ENCODE assay signal across 8 cellular contexts in the genomic region with DNA sequence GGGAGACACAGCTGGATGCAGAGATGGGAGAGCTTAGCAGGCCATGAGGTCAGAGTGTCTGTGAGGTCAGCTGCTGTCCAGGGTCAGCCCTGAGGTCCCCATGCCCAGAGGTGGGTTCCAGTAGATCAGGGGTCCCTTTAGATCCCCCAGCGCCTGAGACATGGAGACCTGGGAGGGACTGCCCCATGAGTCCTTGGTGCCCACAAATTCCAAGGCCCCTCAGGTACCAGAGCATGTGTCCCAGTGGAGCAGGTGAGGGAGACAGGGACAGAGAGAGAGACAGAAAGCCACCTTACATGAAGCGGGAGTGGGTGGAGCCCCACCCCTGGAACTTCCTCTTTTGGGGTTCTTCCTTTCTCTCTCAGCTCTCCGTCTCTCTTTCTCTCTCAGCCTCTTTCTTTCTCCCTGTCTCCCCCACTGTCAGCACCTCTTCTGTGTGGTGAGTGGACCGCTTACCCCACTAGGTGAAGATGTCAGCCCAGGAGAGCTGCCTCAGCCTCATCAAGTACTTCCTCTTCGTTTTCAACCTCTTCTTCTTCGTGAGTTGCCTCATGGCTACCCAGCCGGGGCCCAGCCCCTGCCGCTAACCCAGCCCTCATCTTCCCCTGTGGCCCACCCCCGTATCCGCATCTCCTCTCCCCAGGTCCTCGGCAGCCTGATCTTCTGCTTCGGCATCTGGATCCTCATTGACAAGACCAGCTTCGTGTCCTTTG. TPM values are rescaled to one million over a fixed set of nuclear protein-coding genes. Genes with fewer than 3 reads are reported as not detected.
A peak's percentile ranks its signal among the peaks of the same experiment; 100 is the strongest.
DNase-seq lines count a peak whose midpoint lies in the region; ATAC-seq, FAIRE-seq and TF ChIP-seq lines count a peak whose summit lies in the region.

A gene with protein sequence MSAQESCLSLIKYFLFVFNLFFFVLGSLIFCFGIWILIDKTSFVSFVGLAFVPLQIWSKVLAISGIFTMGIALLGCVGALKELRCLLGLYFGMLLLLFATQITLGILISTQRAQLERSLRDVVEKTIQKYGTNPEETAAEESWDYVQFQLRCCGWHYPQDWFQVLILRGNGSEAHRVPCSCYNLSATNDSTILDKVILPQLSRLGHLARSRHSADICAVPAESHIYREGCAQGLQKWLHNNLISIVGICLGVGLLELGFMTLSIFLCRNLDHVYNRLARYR (plus strand): TSS at position 336 of the 713 bp plus-strand sequence. CDS start 135 bp downstream, at position 471.

- H3K9ac ChIP-seq in K562 (ENCODE audit: insufficient read depth in 1 of 2, low read depth in 2 of 2, low read length in 2 of 2): peak within 1 kb of the TSS; percentile 57 to 87
- peak within 1 kb of the TSS; percentile 40 for H3K9ac ChIP-seq in rectal smooth muscle tissue (ENCODE audit: low read length)
- no peak within 1 kb of the TSS for H3K9ac ChIP-seq in GM23248
- H3K9ac ChIP-seq in SK-N-SH: no peak within 1 kb of the TSS

- H3K27ac ChIP-seq in K562 (ENCODE audit: extremely low read depth, low read depth, low read length) (peak within 1 kb of the TSS; percentile 70), rectal smooth muscle tissue (ENCODE audit: low read depth, low read length) (no peak within 1 kb of the TSS), GM23248 (no peak within 1 kb of the TSS), SK-N-SH (ENCODE audit: low read depth in 2 of 2, low read length in 1 of 2) (no peak within 1 kb of the TSS)

- in situ Hi-C loops in K562 (cut with MboI) (no loop called here), GM23248 (cut with MboI) (no loop called here)

- peak; percentile 21 for ATAC-seq in K562

- no peaks in the 10 kb centered on the region for H3K9me1 ChIP-seq in K562 (ENCODE audit: control insufficient read depth, insufficient read depth, low read length)

- H3K9me2 ChIP-seq in GM23248 (ENCODE audit: insufficient read depth): no peaks in the 10 kb centered on the region
- H3K9me2 ChIP-seq in SK-N-SH: no peaks in the 10 kb centered on the region

- TF ChIP-seq RAD21 in K562 (CRISPR knock-in tag; conservative IDR thresholded peaks at IDR 0.05 in 1 of 2, IDR thresholded peaks at IDR 0.05 in 1 of 2): no peak
- no peak for TF ChIP-seq RAD21 in SK-N-SH (IDR thresholded peaks at IDR 0.05; ENCODE audit: low read length)

- POLR2A ChIA-PET in K562 (lab: Yijun Ruan, JAX) (interaction anchor here (1.0 kb wide), 1 partner anchor 18 kb away, joined by 4 read pairs; no protein-coding TSS in a partner anchor), SK-N-SH (lab: Yijun Ruan, JAX) (no interaction called here)

- CTCF ChIA-PET in K562 (lab: Yijun Ruan, JAX; ENCODE audit: low intra/inter-chr PET ratio) (no interaction called here), SK-N-SH (lab: Yijun Ruan, JAX) (no interaction called here)

- TF ChIP-seq CTCF in K562 (IDR thresholded peaks at IDR 0.05 in 2 of 3, conservative IDR thresholded peaks at IDR 0.05 in 1 of 3; ENCODE audit: insufficient read depth in 2 of 3, low read depth in 1 of 3, low read length in 3 of 3): no peak
- TF ChIP-seq CTCF in SK-N-SH (IDR thresholded peaks at IDR 0.05): no peak

- 0 out of 3 replicates have a peak, but pooled peaks cover 2% of the 10 kb centered on the region for H3K36me3 ChIP-seq in K562 (ENCODE audit: control insufficient read depth, insufficient read depth, low read length)
- H3K36me3 ChIP-seq in rectal smooth muscle tissue (ENCODE audit: control insufficient read depth, insufficient read depth, low read length): peaks cover 2% of the 10 kb centered on the region
- no peaks in the 10 kb centered on the region for H3K36me3 ChIP-seq in GM23248 (ENCODE audit: low read depth)
- H3K36me3 ChIP-seq in SK-N-SH (replicated peaks in 1 of 2; ENCODE audit: control insufficient read depth in 1 of 2, insufficient read depth in 2 of 2, low read length in 1 of 2): peaks cover 0 to 3% of the 10 kb centered on the region in 2 experiments

- WGBS in K562 (ENCODE audit: insufficient coverage, low coverage, missing lambda C conversion rate): 19% methylated on average over 11 of the region's 13 CpGs
- WGBS in GM23248 (ENCODE audit: low coverage in 1 of 2, low lambda C conversion rate in 2 of 2, missing lambda C conversion rate in 2 of 2), 2 experiments: 69 to 70% methylated on average over 10 to 13 of the region's 13 CpGs
- 65% methylated on average over 13 of the region's 13 CpGs for WGBS in SK-N-SH (ENCODE audit: low lambda C conversion rate)

- peak within 1 kb of the TSS; percentile 27 for H3K4me3 ChIP-seq in K562
- H3K4me3 ChIP-seq in rectal smooth muscle tissue (ENCODE audit: low read length): peak within 1 kb of the TSS; percentile 59
- no peak within 1 kb of the TSS for H3K4me3 ChIP-seq in GM23248
- H3K4me3 ChIP-seq in SK-N-SH (ENCODE audit: low read depth in 2 of 2, low read length in 1 of 2): no peak within 1 kb of the TSS

- H3K9me3 ChIP-seq in K562 (replicated peaks; ENCODE audit: control insufficient read depth, insufficient read depth, low read depth, low read length): no peaks in the 10 kb centered on the region
- no peaks in the 10 kb centered on the region for H3K9me3 ChIP-seq in GM23248 (ENCODE audit: low read depth)
- H3K9me3 ChIP-seq in SK-N-SH: no peaks in the 10 kb centered on the region

- TF ChIP-seq EP300 in K562 (IDR thresholded peaks at IDR 0.05; ENCODE audit: low read length) (no peak), SK-N-SH (IDR thresholded peaks at IDR 0.05; ENCODE audit: borderline replicate concordance in 1 of 2, low read depth in 1 of 2, low read length in 1 of 2) (no peak)

- no TSS peak for BruUV-seq in K562 (replicated peaks; lab: Mats Ljungman, UMichigan)

- DNase-seq in T-helper 22 cell (ENCODE audit: low read depth): peak; percentile 34
- peak; percentile 40 to 65 (median 54) for DNase-seq in K562 (ENCODE audit: extremely low read depth in 1 of 4, low spot score in 3 of 4)
- DNase-seq in GM23248: no peak
- DNase-seq in superior temporal gyrus (ENCODE audit: extremely low spot score): no peak
- DNase-seq in SK-N-SH: no peak
- DNase-seq in glomerular visceral epithelial cell (ENCODE audit: extremely low spot score): no peak

- H3F3A ChIP-seq in GM23248 (ENCODE audit: insufficient read depth) (no peaks in the 10 kb centered on the region), SK-N-SH (replicated peaks; ENCODE audit: insufficient read depth) (peaks cover 2% of the 10 kb centered on the region)

- H3K4me2 ChIP-seq in K562 (ENCODE audit: insufficient read depth, low read length): peak within 1 kb of the TSS; percentile 77
- no peak within 1 kb of the TSS for H3K4me2 ChIP-seq in GM23248 (ENCODE audit: unreplicated experiment)
- no peak within 1 kb of the TSS for H3K4me2 ChIP-seq in SK-N-SH

- H3K79me2 ChIP-seq in K562 (ENCODE audit: control insufficient read depth, insufficient read depth, low read length) (no peaks in the 10 kb centered on the region), GM23248 (ENCODE audit: insufficient read depth) (no peaks in the 10 kb centered on the region), SK-N-SH (ENCODE audit: insufficient read depth) (no peaks in the 10 kb centered on the region)

- H2AFZ ChIP-seq in K562 (ENCODE audit: low read depth, low read length): peak within 1 kb of the TSS; percentile 95
- H2AFZ ChIP-seq in GM23248: no peak within 1 kb of the TSS
- H2AFZ ChIP-seq in SK-N-SH (ENCODE audit: low read depth): no peak within 1 kb of the TSS

- intact Hi-C loops in K562 (cut with micrococcal nuclease): no loop called here

- peak; percentile 84 for TF ChIP-seq POLR2A in GM19099 (IDR thresholded peaks at IDR 0.05; ENCODE audit: extremely low read depth, insufficient read length, low read depth)
- TF ChIP-seq POLR2A in K562 (conservative IDR thresholded peaks at IDR 0.05): no peak; the same call in 1 of the 2 replicates

- no peaks in the 10 kb centered on the region for H3K27me3 ChIP-seq in K562 (ENCODE audit: control insufficient read depth in 2 of 2, insufficient read depth in 2 of 2, low read length in 2 of 2)
- no peaks in the 10 kb centered on the region for H3K27me3 ChIP-seq in rectal smooth muscle tissue (ENCODE audit: control insufficient read depth, insufficient read depth, low read length)
- no peaks in the 10 kb centered on the region for H3K27me3 ChIP-seq in GM23248 (replicated peaks; ENCODE audit: insufficient read depth)
- H3K27me3 ChIP-seq in SK-N-SH (ENCODE audit: insufficient read depth): no peaks in the 10 kb centered on the region

- H3K4me1 ChIP-seq in K562 (replicated peaks in 1 of 2; ENCODE audit: control insufficient read depth in 2 of 2, insufficient read depth in 2 of 2, low read length in 2 of 2) (peaks cover 39 to 67% of the 10 kb centered on the region in 2 experiments), rectal smooth muscle tissue (ENCODE audit: control insufficient read depth, insufficient read depth, low read length) (peaks cover 4% of the 10 kb centered on the region), GM23248 (ENCODE audit: insufficient read depth) (no peaks in the 10 kb centered on the region), SK-N-SH (ENCODE audit: control insufficient read depth in 1 of 2, insufficient read depth in 2 of 2, low read depth in 1 of 2, low read length in 1 of 2) (peaks cover 0 to 6% of the 10 kb centered on the region in 2 experiments; a peak in 1 of 4 replicates)

- peak; percentile 77 for FAIRE-seq in K562 (lab: Jason Lieb, UNC)

- H4K20me1 ChIP-seq in K562 (replicated peaks; ENCODE audit: control insufficient read depth, insufficient read depth, low read length) (no peaks in the 10 kb centered on the region), GM23248 (ENCODE audit: insufficient read depth) (no peaks in the 10 kb centered on the region), SK-N-SH (ENCODE audit: insufficient read depth) (peaks cover 2% of the 10 kb centered on the region; the same call in 1 of the 2 replicates)

RNA-seq across cellular contexts. Expression of the gene that starts here (rescaled TPM):
- total RNA-seq in K562 (2011; cell fraction: chromatin; rRNA removed; ENCODE audit: low replicate concordance): 15.6 and 23.5 TPM in 2 replicates
- total RNA-seq in K562 (2011; cell fraction: nucleolus; rRNA removed): 8.3 and 13.2 TPM in 2 replicates
- total RNA-seq in K562 (2011; cell fraction: nucleoplasm; rRNA removed): 12.3 and 15.8 TPM in 2 replicates
- total RNA-seq in K562 (2014; rRNA removed): 4.0 and 5.0 TPM in 2 replicates
- total RNA-seq in K562 (2014; rRNA removed; fragmentation: Illumina TruSeq; extraction: Trizol): 3.1 and 3.8 TPM in 2 replicates
- total RNA-seq in K562 (2015; rRNA removed; fragmentation: Illumina TruSeq; extraction: Trizol): 5.0 and 6.2 TPM in 2 replicates
- 11.0 and 12.0 TPM in 2 replicates for total RNA-seq in K562 (2021)
- polyA plus RNA-seq in K562 (2011; rRNA removed): 2.5 and 5.8 TPM in 2 replicates
- polyA plus RNA-seq in K562 (2011; cell fraction: cytosol; rRNA removed): 7.5 and 9.8 TPM in 2 replicates
- polyA plus RNA-seq in K562 (2011; cell fraction: nucleus; rRNA removed): 21.2 and 22.5 TPM in 2 replicates
- polyA plus RNA-seq in K562 (2012): 14.6 and 37.6 TPM in 2 replicates
- polyA plus RNA-seq in K562 (2014; fragmentation: Illumina TruSeq; extraction: Trizol): 16.3 and 19.0 TPM in 2 replicates
- 1 to 10 TPM; 7.4 to 8.3 TPM for polyA plus RNA-seq in K562 (2014; fragmentation: Nextera tagmentation; extraction: Ambion mirVana)
- 10.8 and 11.0 TPM in 2 replicates for polyA plus RNA-seq in K562 (2014; rRNA removed)
- 3.6 and 5.2 TPM in 2 replicates for polyA minus RNA-seq in K562 (2011; rRNA and poly(A)+ RNA removed)
- polyA minus RNA-seq in K562 (2011; cell fraction: cytosol; rRNA and poly(A)+ RNA removed): 5.4 and 7.6 TPM in 2 replicates
- polyA minus RNA-seq in K562 (2011; cell fraction: nucleus; rRNA and poly(A)+ RNA removed): 3.6 and 3.8 TPM in 2 replicates
- not detected in 2 replicates for total RNA-seq in GM23248 (2014; rRNA removed; shearing (Covaris generic))
- polyA plus RNA-seq in GM23248 (2016; fragmentation: Nextera tagmentation; extraction: Ambion mirVana): 1.8 and 2.4 TPM in 2 replicates
- polyA plus RNA-seq in SK-N-SH (2012; rRNA removed): not detected in 2 replicates
- not detected in 2 replicates for polyA plus RNA-seq in SK-N-SH (2012; cell fraction: cytosol; rRNA removed)
- 0.50 TPM in 1 of 2 replicates, not detected in the other for polyA plus RNA-seq in SK-N-SH (2012; cell fraction: nucleus; rRNA removed)

Comparison
In these comparisons a context has a peak if more than half of its experiments do, and no peak if none do; other contexts are left out.
1. DNase-seq: peak in T-helper 22 cell (single experiment) and K562 (4 of 4); none in GM23248 (single experiment), superior temporal gyrus (single experiment), SK-N-SH (single experiment) and glomerular visceral epithelial cell (single experiment).
2. H3K4me3 ChIP-seq: peak in K562 (single experiment) and rectal smooth muscle tissue (single experiment); none in GM23248 (single experiment) and SK-N-SH (0 of 2).
3. H3K9ac ChIP-seq: peak in K562 (2 of 2) and rectal smooth muscle tissue (single experiment); none in GM23248 (single experiment) and SK-N-SH (single experiment).